ENCODE assay signal across 23 cellular contexts in genomic region chr1:214991691-214992315, GRCh38.
"Had no signal": no experiment of that assay in that cellular context is flagged by ENCODE, and none has a peak within 500 bp of the region (broad histone marks: within the 10 kb centered on the region; RNA-seq: fewer than 3 reads in every experiment).

No MANE protein-coding gene starts in this region.

- H3K27ac ChIP-seq: HL-60, SJSA1 had no signal

- H3K4me3 ChIP-seq: MG63, SJSA1 had no signal

- H3K4me3 Mint-ChIP-seq: T-cell had no signal

- FAIRE-seq: HTR-8/SVneo, RCC 7860 had no signal

- DNase-seq: KBM-7, MG63, NCI-H1092, NCI-H1436, NCI-H187, NCI-H2029, NCI-H2081 treated with DMSO at 0.1 percent for 48 hours, NCI-H2171, NCI-H226, NCI-H510A, NCI-H524 treated with DMSO at 0.1 percent for 48 hours, NCI-H69, NCI-H82, Right ventricle myocardium superior, RPMI8226, SIG-M5, SK-N-SH, SW 1271, T-cell had no signal

- H3K36me3 Mint-ChIP-seq: T-cell had no signal

- H3K27me3 ChIP-seq: MG63, SJSA1 had no signal

- H3K27ac Mint-ChIP-seq: T-cell had no signal

- H3K9ac ChIP-seq: SK-N-SH had no signal

- H3K9me3 ChIP-seq: MG63, SJSA1, SK-N-SH had no signal

- H3K4me1 Mint-ChIP-seq: T-cell had no signal

- H3K36me3 ChIP-seq: MG63, SJSA1 had no signal

- H3K4me2 ChIP-seq: SK-N-SH had no signal

- ATAC-seq: T-cell had no signal
